Comparison of ENCODE assay signal across 15 cellular contexts in the genomic region with DNA sequence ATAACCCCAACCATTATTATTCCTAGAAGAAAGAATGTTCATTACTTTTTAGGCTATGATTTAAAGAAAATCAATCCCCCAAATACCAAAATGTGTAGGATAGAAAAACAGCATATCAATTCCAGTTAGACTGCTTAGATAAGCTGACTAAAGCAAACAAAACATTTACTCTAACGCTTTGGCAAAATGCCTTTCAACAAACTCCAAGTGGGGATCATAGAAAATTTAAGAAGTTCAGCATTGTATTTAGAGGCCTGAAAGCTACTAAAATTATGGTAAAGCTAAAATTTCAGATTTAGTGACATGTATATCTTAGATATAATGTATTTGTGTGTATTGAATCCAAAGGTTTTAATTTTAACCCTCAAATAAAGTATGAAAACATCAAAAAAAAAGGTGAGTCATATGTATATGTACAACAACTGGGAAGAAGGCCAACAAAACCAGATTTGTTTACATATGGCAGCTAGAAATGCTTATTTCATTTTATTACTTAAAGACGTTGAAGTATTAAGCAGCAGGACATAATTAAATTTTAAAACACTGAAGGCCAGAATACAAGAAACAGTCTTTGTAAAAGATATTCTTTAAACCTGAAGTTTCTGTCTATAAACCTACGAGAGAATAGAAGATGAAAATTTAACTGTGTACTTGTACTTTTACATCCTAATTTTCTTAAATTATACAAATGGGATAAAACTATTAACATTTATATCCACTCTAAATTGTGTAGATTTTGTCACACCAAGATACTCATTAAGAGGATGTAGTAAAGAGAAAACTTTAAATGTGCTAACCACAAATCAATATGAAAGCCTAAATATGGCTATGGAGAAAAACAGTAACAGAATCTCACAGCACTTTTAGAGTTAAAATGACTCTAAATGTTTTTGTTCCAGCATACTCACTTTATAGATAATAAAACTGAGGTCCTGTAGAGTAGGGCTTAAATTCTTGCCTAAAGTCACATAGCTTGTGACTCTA.
A peak's percentile ranks its signal among the peaks of the same experiment; 100 is the strongest.
DNase-seq lines count a peak whose midpoint lies in the region; ATAC-seq, FAIRE-seq and TF ChIP-seq lines count a peak whose summit lies in the region.
"Had no signal": no experiment of that assay in that cellular context is flagged by ENCODE, and none has a peak within 500 bp of the region (broad histone marks: within the 10 kb centered on the region; RNA-seq: fewer than 3 reads in every experiment).

No MANE protein-coding gene starts in this region.

- peaks cover 11% of the 10 kb centered on the region for H3K9me3 Mint-ChIP-seq in astrocyte (ENCODE audit: unreplicated experiment)
- peaks cover 4% of the 10 kb centered on the region for H3K9me3 Mint-ChIP-seq in activated naive CD8-positive, alpha-beta T cell treated with anti-CD3 and anti-CD28 coated beads, Interleukin-2, amount 50 U/mL, for 24 hours
- H3K9me3 Mint-ChIP-seq: CD4-positive, CD25-positive, alpha-beta regulatory T cell had no signal

- DNase-seq in Daoy (ENCODE audit: low read depth) (peak; percentile 42), NCI-H2081 (lab: John Stamatoyannopoulos, UW) (peak; percentile 22 to 70), astrocyte (ENCODE audit: low read depth) (peak; percentile 50), mesenchymal stem cell (peak; percentile 81), WERI-Rb-1 (no peak), urothelium cell line (ENCODE audit: low spot score) (no peak)
- DNase-seq in activated naive CD8-positive, alpha-beta T cell treated with anti-CD3 and anti-CD28 coated beads, Interleukin-2, amount 50 U/mL, for 24 hours = no peak
- DNase-seq: activated CD4-positive, alpha-beta T cell treated with anti-CD3 and anti-CD28 coated beads for 4 hours; CD4-positive, CD25-positive, alpha-beta regulatory T cell; central memory CD4-positive, alpha-beta T cell; erythroblast; psoas muscle; stimulated activated CD4-positive, alpha-beta T cell treated with anti-CD3 and anti-CD28 coated beads, Interleukin-2, amount 100 ng/mL, for 48 hours; stimulated activated naive CD8-positive, alpha-beta T cell treated with anti-CD3 and anti-CD28 coated beads, Interleukin-15, amount 100 ng/mL, for 72 hours had no signal

- H3K4me3 ChIP-seq in astrocyte (ENCODE audit: insufficient read depth, low read depth, low read length) = no peak overlapping the region
- no peak overlapping the region for H3K4me3 ChIP-seq in mesenchymal stem cell (ENCODE audit: insufficient read depth in 1 of 2, low read depth in 1 of 2, low read length in 2 of 2)
- H3K4me3 ChIP-seq in WERI-Rb-1 (ENCODE audit: low read depth, low read length) = no peak overlapping the region
- H3K4me3 ChIP-seq: psoas muscle had no signal

- TF ChIP-seq CTCF in astrocyte (IDR thresholded peaks at IDR 0.05; ENCODE audit: insufficient read depth, low read depth, low read length) = no peak
- TF ChIP-seq CTCF in WERI-Rb-1 (IDR thresholded peaks at IDR 0.05; ENCODE audit: low read depth, low read length) = no peak

- no peak overlapping the region for H3K14ac ChIP-seq in mesenchymal stem cell (ENCODE audit: low read length in 2 of 2)

- no peak overlapping the region for H3K4me3 Mint-ChIP-seq in astrocyte (ENCODE audit: unreplicated experiment)
- no peak overlapping the region for H3K4me3 Mint-ChIP-seq in activated naive CD8-positive, alpha-beta T cell treated with anti-CD3 and anti-CD28 coated beads, Interleukin-2, amount 50 U/mL, for 24 hours
- H3K4me3 Mint-ChIP-seq: CD4-positive, CD25-positive, alpha-beta regulatory T cell; stimulated activated naive CD8-positive, alpha-beta T cell treated with anti-CD3 and anti-CD28 coated beads, Interleukin-15, amount 100 ng/mL, for 72 hours had no signal

- FAIRE-seq in astrocyte (lab: Jason Lieb, UNC) (no peak), urothelium cell line (lab: Jason Lieb, UNC) (no peak)

- H3K27me3 Mint-ChIP-seq in astrocyte (ENCODE audit: low read depth, unreplicated experiment) = no peaks in the 10 kb centered on the region
- no peaks in the 10 kb centered on the region for H3K27me3 Mint-ChIP-seq in activated naive CD8-positive, alpha-beta T cell treated with anti-CD3 and anti-CD28 coated beads, Interleukin-2, amount 50 U/mL, for 24 hours

- H3K4me2 ChIP-seq in astrocyte (ENCODE audit: low read length) (no peak overlapping the region), mesenchymal stem cell (ENCODE audit: low read length, poor library complexity, severe bottlenecking) (no peak overlapping the region)

- H3K27ac ChIP-seq in astrocyte (ENCODE audit: low read depth, low read length) (no peak overlapping the region), mesenchymal stem cell (ENCODE audit: low read length, poor library complexity, severe bottlenecking) (no peak overlapping the region), WERI-Rb-1 (no peak overlapping the region)
- H3K27ac ChIP-seq: psoas muscle had no signal

- H4K91ac ChIP-seq in mesenchymal stem cell (ENCODE audit: low read length) = no peak overlapping the region

- H2AK5ac ChIP-seq in mesenchymal stem cell (ENCODE audit: low read length, severe bottlenecking) = no peak overlapping the region

- H3K27me3 ChIP-seq in astrocyte (ENCODE audit: insufficient read depth, low read length) (no peaks in the 10 kb centered on the region), mesenchymal stem cell (ENCODE audit: control insufficient read depth in 1 of 2, insufficient read depth in 1 of 2, low read length in 2 of 2) (no peaks in the 10 kb centered on the region), WERI-Rb-1 (ENCODE audit: insufficient read depth, low read depth, severe bottlenecking) (no peaks in the 10 kb centered on the region)

- no peaks in the 10 kb centered on the region for H4K20me1 ChIP-seq in astrocyte (ENCODE audit: insufficient read depth, low read length)

- no peaks in the 10 kb centered on the region for H3K36me3 ChIP-seq in astrocyte (ENCODE audit: insufficient read depth, low read length)
- H3K36me3 ChIP-seq in mesenchymal stem cell (ENCODE audit: control insufficient read depth in 1 of 2, insufficient read depth in 2 of 2, low read depth in 1 of 2, low read length in 2 of 2) = no peaks in the 10 kb centered on the region
- H3K36me3 ChIP-seq in WERI-Rb-1 = no peaks in the 10 kb centered on the region

- no peaks in the 10 kb centered on the region for H3K79me2 ChIP-seq in astrocyte (ENCODE audit: insufficient read depth, low read length)

- H3K9me3 ChIP-seq in astrocyte (ENCODE audit: insufficient read depth, low read depth, low read length) (no peaks in the 10 kb centered on the region), mesenchymal stem cell (ENCODE audit: control insufficient read depth, low read length) (no peaks in the 10 kb centered on the region), WERI-Rb-1 (ENCODE audit: severe bottlenecking) (no peaks in the 10 kb centered on the region)
- H3K9me3 ChIP-seq: psoas muscle had no signal

- H2AFZ ChIP-seq in astrocyte (ENCODE audit: low read depth, low read length) (no peak overlapping the region), mesenchymal stem cell (ENCODE audit: low read depth, low read length) (no peak overlapping the region)

- H3K27ac Mint-ChIP-seq in astrocyte (ENCODE audit: unreplicated experiment) = no peak overlapping the region
- H3K27ac Mint-ChIP-seq in activated naive CD8-positive, alpha-beta T cell treated with anti-CD3 and anti-CD28 coated beads, Interleukin-2, amount 50 U/mL, for 24 hours = no peak overlapping the region
- H3K27ac Mint-ChIP-seq: CD4-positive, CD25-positive, alpha-beta regulatory T cell; stimulated activated naive CD8-positive, alpha-beta T cell treated with anti-CD3 and anti-CD28 coated beads, Interleukin-15, amount 100 ng/mL, for 72 hours had no signal

- H2BK120ac ChIP-seq in mesenchymal stem cell (ENCODE audit: low read depth, low read length) = no peak overlapping the region

- H2BK15ac ChIP-seq in mesenchymal stem cell (ENCODE audit: low read depth, poor library complexity, severe bottlenecking) = no peak overlapping the region

- H4K8ac ChIP-seq in mesenchymal stem cell (ENCODE audit: low read length) = no peak overlapping the region

- no peak overlapping the region for H3K23ac ChIP-seq in mesenchymal stem cell (ENCODE audit: low read length in 2 of 2)

- H3K4me1 ChIP-seq in astrocyte (ENCODE audit: insufficient read depth, low read length) (no peaks in the 10 kb centered on the region), mesenchymal stem cell (ENCODE audit: control insufficient read depth, insufficient read depth, low read depth, low read length) (no peaks in the 10 kb centered on the region)
- H3K4me1 ChIP-seq: psoas muscle had no signal

- H3K4me1 Mint-ChIP-seq in astrocyte (ENCODE audit: low read depth, unreplicated experiment) = no peaks in the 10 kb centered on the region
- peaks cover 13% of the 10 kb centered on the region for H3K4me1 Mint-ChIP-seq in activated naive CD8-positive, alpha-beta T cell treated with anti-CD3 and anti-CD28 coated beads, Interleukin-2, amount 50 U/mL, for 24 hours

- no peak overlapping the region for H2BK12ac ChIP-seq in mesenchymal stem cell (ENCODE audit: low read length in 2 of 2)

- H3K4ac ChIP-seq in mesenchymal stem cell (ENCODE audit: low read depth in 1 of 2, low read length in 2 of 2) = no peak overlapping the region

- no CpG with 5 or more reads among the region's 3 CpGs for WGBS in mesenchymal stem cell

- no peak overlapping the region for H3K18ac ChIP-seq in mesenchymal stem cell (ENCODE audit: low read depth in 1 of 2, low read length in 2 of 2)

- peaks cover 17% of the 10 kb centered on the region for H3K36me3 Mint-ChIP-seq in astrocyte (ENCODE audit: low read depth, unreplicated experiment)
- H3K36me3 Mint-ChIP-seq in activated naive CD8-positive, alpha-beta T cell treated with anti-CD3 and anti-CD28 coated beads, Interleukin-2, amount 50 U/mL, for 24 hours (ENCODE audit: low read depth) = peaks cover 5% of the 10 kb centered on the region
- H3K36me3 Mint-ChIP-seq: CD4-positive, CD25-positive, alpha-beta regulatory T cell had no signal

- no peaks in the 10 kb centered on the region for H3K79me1 ChIP-seq in mesenchymal stem cell (replicated peaks; ENCODE audit: low read length, poor library complexity, severe bottlenecking)

- ATAC-seq in activated naive CD8-positive, alpha-beta T cell treated with anti-CD3 and anti-CD28 coated beads, Interleukin-2, amount 50 U/mL, for 24 hours = no peak
- no peak for ATAC-seq in HG03439 (IDR thresholded peaks at IDR 0.05; ENCODE audit: unreplicated experiment)
- ATAC-seq: psoas muscle; stimulated activated naive CD8-positive, alpha-beta T cell treated with anti-CD3 and anti-CD28 coated beads, Interleukin-15, amount 100 ng/mL, for 72 hours had no signal

- no peak overlapping the region for H3K9ac ChIP-seq in astrocyte (ENCODE audit: low read length)
- H3K9ac ChIP-seq in mesenchymal stem cell (ENCODE audit: low read length) = no peak overlapping the region

- no peak overlapping the region for H2BK5ac ChIP-seq in mesenchymal stem cell (ENCODE audit: low read depth, low read length, poor library complexity, severe bottlenecking)

Comparison
In these comparisons a context has a peak if more than half of its experiments do, and no peak if none do; other contexts are left out.
1. DNase-seq: peak in Daoy (single experiment), NCI-H2081 (2 of 2), astrocyte (single experiment) and mesenchymal stem cell (single experiment); none in activated naive CD8-positive, alpha-beta T cell treated with anti-CD3 and anti-CD28 coated beads, Interleukin-2, amount 50 U/mL, for 24 hours (single experiment), WERI-Rb-1 (single experiment) and urothelium cell line (single experiment).